In the genomic region with DNA sequence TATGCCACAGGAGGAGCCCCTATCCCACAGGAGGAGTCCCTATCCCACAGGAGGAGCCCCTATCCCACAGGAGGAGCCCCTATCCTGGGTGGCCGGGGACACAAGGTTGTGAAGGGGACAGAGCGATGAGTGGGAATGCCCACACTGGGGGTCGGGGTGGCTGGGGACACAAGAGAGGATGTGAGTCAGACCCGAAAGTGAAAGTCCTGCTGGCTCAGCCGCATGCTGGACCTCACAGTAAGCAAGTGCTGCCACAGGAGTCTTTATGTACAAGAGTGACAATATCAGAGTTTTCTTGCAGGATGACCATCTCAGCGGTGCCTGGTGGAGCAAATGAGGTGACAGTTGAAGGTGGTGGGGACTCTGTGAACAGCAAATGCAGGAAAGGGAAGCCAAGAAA, we compare ENCODE assay signal across 8 cellular contexts.
DNase-seq lines count a peak whose midpoint lies in the region; ATAC-seq and TF ChIP-seq lines count a peak whose summit lies in the region.

No MANE protein-coding gene starts in this region.

- no peaks in the 10 kb centered on the region for H3K79me2 ChIP-seq in SK-N-SH (ENCODE audit: insufficient read depth)

- H3K9me2 ChIP-seq in SK-N-SH: no peaks in the 10 kb centered on the region

- H3K27me3 ChIP-seq in SK-N-SH (ENCODE audit: insufficient read depth): no peaks in the 10 kb centered on the region
- H3K27me3 ChIP-seq in upper lobe of right lung: no peaks in the 10 kb centered on the region

- peak; percentile 75 for ATAC-seq in HG02885 (IDR thresholded peaks at IDR 0.05; ENCODE audit: poor library complexity, unreplicated experiment)
- ATAC-seq in upper lobe of right lung: peak; percentile 63

- H3K4me1 Mint-ChIP-seq in activated T-cell treated with anti-CD3 and anti-CD28 coated beads, Interleukin-2, amount 50 U/mL, for 24 hours (ENCODE audit: low read depth): peaks cover 13% of the 10 kb centered on the region
- peaks cover 9% of the 10 kb centered on the region for H3K4me1 Mint-ChIP-seq in activated T-helper 1 cell treated with anti-CD3 and anti-CD28 coated beads, Interleukin-12 subunit alpha, Interleukin-12 subunit beta, Interleukin-2, Interleukin-4 antibody, amounts not matched to agents 30 ng/mL and 10 ng/mL and 1 ng/mL, durations not matched to agents 14 hours and 24 hours and 36 hours (ENCODE audit: low read depth)

- peaks cover 20% of the 10 kb centered on the region for H3K27me3 Mint-ChIP-seq in activated T-cell treated with anti-CD3 and anti-CD28 coated beads, Interleukin-2, amount 50 U/mL, for 24 hours
- peaks cover 2% of the 10 kb centered on the region for H3K27me3 Mint-ChIP-seq in activated T-helper 1 cell treated with anti-CD3 and anti-CD28 coated beads, Interleukin-12 subunit alpha, Interleukin-12 subunit beta, Interleukin-2, Interleukin-4 antibody, amounts not matched to agents 30 ng/mL and 10 ng/mL and 1 ng/mL, durations not matched to agents 14 hours and 24 hours and 36 hours (ENCODE audit: insufficient read depth)

- no peak for TF ChIP-seq CTCF in SK-N-SH (IDR thresholded peaks at IDR 0.05)
- TF ChIP-seq CTCF in fibroblast of the aortic adventitia (IDR thresholded peaks at IDR 0.05; ENCODE audit: insufficient read depth, low read length): no peak
- TF ChIP-seq CTCF in upper lobe of right lung (IDR thresholded peaks at IDR 0.05): no peak

- peak overlapping the region; percentile 27 for H3K27ac Mint-ChIP-seq in activated T-cell treated with anti-CD3 and anti-CD28 coated beads, Interleukin-2, amount 50 U/mL, for 24 hours
- H3K27ac Mint-ChIP-seq in activated T-helper 1 cell treated with anti-CD3 and anti-CD28 coated beads, Interleukin-12 subunit alpha, Interleukin-12 subunit beta, Interleukin-2, Interleukin-4 antibody, amounts not matched to agents 30 ng/mL and 10 ng/mL and 1 ng/mL, durations not matched to agents 14 hours and 24 hours and 36 hours: no peak overlapping the region

- no peak overlapping the region for H2AFZ ChIP-seq in SK-N-SH (ENCODE audit: low read depth)

- H3K4me3 Mint-ChIP-seq in activated T-cell treated with anti-CD3 and anti-CD28 coated beads, Interleukin-2, amount 50 U/mL, for 24 hours: peak overlapping the region; percentile 31
- H3K4me3 Mint-ChIP-seq in activated T-helper 1 cell treated with anti-CD3 and anti-CD28 coated beads, Interleukin-12 subunit alpha, Interleukin-12 subunit beta, Interleukin-2, Interleukin-4 antibody, amounts not matched to agents 30 ng/mL and 10 ng/mL and 1 ng/mL, durations not matched to agents 14 hours and 24 hours and 36 hours: no peak overlapping the region

- TF ChIP-seq RAD21 in SK-N-SH (IDR thresholded peaks at IDR 0.05; ENCODE audit: low read length): no peak

- POLR2A ChIA-PET in SK-N-SH (lab: Yijun Ruan, JAX): no interaction called here

- DNase-seq in activated T-cell treated with anti-CD3 and anti-CD28 coated beads, Interleukin-2, amount 50 U/mL, for 24 hours: peak; percentile 39
- DNase-seq in activated T-cell treated with anti-CD3 and anti-CD28 coated beads for 4 hours: no peak
- DNase-seq in SK-N-SH: no peak
- peak; percentile 57 for DNase-seq in fibroblast of the aortic adventitia (ENCODE audit: low read depth)
- peak; percentile 64 for DNase-seq in upper lobe of right lung
- DNase-seq in cerebellar cortex (ENCODE audit: low spot score): no peak
- no peak for DNase-seq in activated T-helper 1 cell treated with anti-CD3 and anti-CD28 coated beads, Interleukin-12 subunit alpha, Interleukin-12 subunit beta, Interleukin-2, Interleukin-4 antibody, amounts not matched to agents 30 ng/mL and 10 ng/mL and 1 ng/mL, durations not matched to agents 14 hours and 24 hours and 36 hours (ENCODE audit: low spot score)

- no peaks in the 10 kb centered on the region for H3K36me3 Mint-ChIP-seq in activated T-cell treated with anti-CD3 and anti-CD28 coated beads, Interleukin-2, amount 50 U/mL, for 24 hours (ENCODE audit: low read depth)
- no peaks in the 10 kb centered on the region for H3K36me3 Mint-ChIP-seq in activated T-helper 1 cell treated with anti-CD3 and anti-CD28 coated beads, Interleukin-12 subunit alpha, Interleukin-12 subunit beta, Interleukin-2, Interleukin-4 antibody, amounts not matched to agents 30 ng/mL and 10 ng/mL and 1 ng/mL, durations not matched to agents 14 hours and 24 hours and 36 hours (ENCODE audit: low read depth)

- H3K27ac ChIP-seq in SK-N-SH (ENCODE audit: low read depth in 2 of 2, low read length in 1 of 2): no peak overlapping the region
- no peak overlapping the region for H3K27ac ChIP-seq in upper lobe of right lung

- WGBS in SK-N-SH (ENCODE audit: low lambda C conversion rate): 20% methylated on average over 6 of the region's 6 CpGs

- CTCF ChIA-PET in SK-N-SH (lab: Yijun Ruan, JAX): no interaction called here

- H3K9me3 ChIP-seq in SK-N-SH: no peaks in the 10 kb centered on the region
- H3K9me3 ChIP-seq in upper lobe of right lung: no peaks in the 10 kb centered on the region

- H3K4me2 ChIP-seq in SK-N-SH: peak overlapping the region; percentile 64

- H3K4me1 ChIP-seq in SK-N-SH (ENCODE audit: control insufficient read depth in 1 of 2, insufficient read depth in 2 of 2, low read depth in 1 of 2, low read length in 1 of 2): peaks cover 0 to 5% of the 10 kb centered on the region in 2 experiments; a peak in 1 of 4 replicates
- H3K4me1 ChIP-seq in upper lobe of right lung: peaks cover 10% of the 10 kb centered on the region

- H3K9me3 Mint-ChIP-seq in activated T-cell treated with anti-CD3 and anti-CD28 coated beads, Interleukin-2, amount 50 U/mL, for 24 hours: no peaks in the 10 kb centered on the region
- H3K9me3 Mint-ChIP-seq in activated T-helper 1 cell treated with anti-CD3 and anti-CD28 coated beads, Interleukin-12 subunit alpha, Interleukin-12 subunit beta, Interleukin-2, Interleukin-4 antibody, amounts not matched to agents 30 ng/mL and 10 ng/mL and 1 ng/mL, durations not matched to agents 14 hours and 24 hours and 36 hours: no peaks in the 10 kb centered on the region

- no peak for TF ChIP-seq EP300 in SK-N-SH (IDR thresholded peaks at IDR 0.05; ENCODE audit: borderline replicate concordance in 1 of 2, low read depth in 1 of 2, low read length in 1 of 2)

- H3K9ac ChIP-seq in SK-N-SH: peak overlapping the region; percentile 19; the same call in 1 of the 2 replicates

- H4K20me1 ChIP-seq in SK-N-SH (ENCODE audit: insufficient read depth): no peaks in the 10 kb centered on the region

- intact Hi-C loops in upper lobe of right lung (cut with DNase I): no loop called here
- intact Hi-C loops in activated T-helper 1 cell treated with anti-CD3 and anti-CD28 coated beads, Interleukin-12 subunit alpha, Interleukin-12 subunit beta, Interleukin-2, Interleukin-4 antibody, amounts not matched to agents 30 ng/mL and 10 ng/mL and 1 ng/mL, durations not matched to agents 14 hours and 24 hours and 36 hours (cut with micrococcal nuclease): no loop called here

- peak overlapping the region in 1 of 2 experiments; percentile 27; a peak in 2 of 4 replicates for H3K4me3 ChIP-seq in SK-N-SH (ENCODE audit: low read depth in 2 of 2, low read length in 1 of 2)
- peak overlapping the region; percentile 39 for H3K4me3 ChIP-seq in fibroblast of the aortic adventitia (ENCODE audit: low read depth, low read length)
- H3K4me3 ChIP-seq in upper lobe of right lung: peak overlapping the region; percentile 31

- H3F3A ChIP-seq in SK-N-SH (replicated peaks; ENCODE audit: insufficient read depth): no peaks in the 10 kb centered on the region

- H3K36me3 ChIP-seq in SK-N-SH (replicated peaks in 1 of 2; ENCODE audit: control insufficient read depth in 1 of 2, insufficient read depth in 2 of 2, low read length in 1 of 2) (no peaks in the 10 kb centered on the region), upper lobe of right lung (no peaks in the 10 kb centered on the region)

TF ChIP-seq in SK-N-SH, 30 proteins besides CTCF, POLR2A, EP300 and RAD21:
- TF ChIP-seq FOSL2 (IDR thresholded peaks at IDR 0.05; ENCODE audit: borderline replicate concordance, low read depth): 0 out of 2 replicates have a peak, but pooled peaks have one; percentile 8
- TF ChIP-seq RXRA (IDR thresholded peaks at IDR 0.05; ENCODE audit: borderline replicate concordance, low read depth): no peak

Comparison
In these comparisons a context has a peak if more than half of its experiments do, and no peak if none do; other contexts are left out.
1. DNase-seq: peak in activated T-cell treated with anti-CD3 and anti-CD28 coated beads, Interleukin-2, amount 50 U/mL, for 24 hours (single experiment), fibroblast of the aortic adventitia (single experiment) and upper lobe of right lung (single experiment); none in activated T-cell treated with anti-CD3 and anti-CD28 coated beads for 4 hours (single experiment), SK-N-SH (single experiment), cerebellar cortex (single experiment) and activated T-helper 1 cell treated with anti-CD3 and anti-CD28 coated beads, Interleukin-12 subunit alpha, Interleukin-12 subunit beta, Interleukin-2, Interleukin-4 antibody, amounts not matched to agents 30 ng/mL and 10 ng/mL and 1 ng/mL, durations not matched to agents 14 hours and 24 hours and 36 hours (single experiment).